Comparison of ENCODE assay signal across 14 cellular contexts in genomic region chr16:70254095-70254964, GRCh38. TPM values are rescaled to one million over a fixed set of nuclear protein-coding genes. Genes with fewer than 3 reads are reported as not detected.
DNase-seq lines count a peak whose midpoint lies in the region; TF ChIP-seq lines count a peak whose summit lies in the region.
"Had no signal": no experiment of that assay in that cellular context is flagged by ENCODE, and none has a peak within 500 bp of the region (broad histone marks: within the 10 kb centered on the region; RNA-seq: fewer than 3 reads in every experiment).

No MANE protein-coding gene starts in this region.

- peak overlapping the region in 7 of 8 donors; percentile 23 to 83 (median 43) for H3K27ac Mint-ChIP-seq in CD8-positive, alpha-beta memory T cell
- H3K27ac Mint-ChIP-seq in glutamatergic neuron (ENCODE audit: unreplicated experiment) (no peak overlapping the region), mesothelial cell of epicardium (no peak overlapping the region)

- peak overlapping the region in 2 of 7 donors; percentile 40 to 41 for H3K4me3 Mint-ChIP-seq in CD8-positive, alpha-beta memory T cell
- H3K4me3 Mint-ChIP-seq in glutamatergic neuron (ENCODE audit: unreplicated experiment) (no peak overlapping the region), mesothelial cell of epicardium (no peak overlapping the region)

- peaks cover 40% of the 10 kb centered on the region for H3K36me3 ChIP-seq in CD8-positive, alpha-beta memory T cell (ENCODE audit: insufficient read depth, low read length)
- H3K36me3 ChIP-seq in PC-9 (ENCODE audit: low read depth) (peaks cover 30% of the 10 kb centered on the region), Karpas-422 (ENCODE audit: insufficient read depth, low read length) (peaks cover 26% of the 10 kb centered on the region), esophagus squamous epithelium (peaks cover 29 to 82% (median 49%) of the 10 kb centered on the region in 3 donors)

- DNase-seq in ACHN, result peak; percentile 23
- DNase-seq in CD8-positive, alpha-beta memory T cell, result no peak
- no peak for DNase-seq in PC-9
- no peak for DNase-seq in glutamatergic neuron
- DNase-seq in nucleus accumbens (lab: John Stamatoyannopoulos, UW), result no peak
- DNase-seq in mesothelial cell of epicardium (ENCODE audit: low spot score in 2 of 2, unreplicated experiment in 2 of 2), result no peak
- DNase-seq in Karpas-422, result no peak
- no peak for DNase-seq in esophagus squamous epithelium (lab: John Stamatoyannopoulos, UW)
- DNase-seq: NK-92 treated with Interleukin-12 subunit alpha and Interleukin-12 subunit beta, amount 100 ng/mL, for 24 hours had no signal

- no peaks in the 10 kb centered on the region for H3K9me3 ChIP-seq in CD8-positive, alpha-beta memory T cell (ENCODE audit: low read length)
- H3K9me3 ChIP-seq in PC-9 (ENCODE audit: insufficient read depth, low read depth) (no peaks in the 10 kb centered on the region), Karpas-422 (ENCODE audit: low read length) (no peaks in the 10 kb centered on the region), esophagus squamous epithelium (no peaks in the 10 kb centered on the region)
- H3K9me3 ChIP-seq: BLaER1 treated with 17β-estradiol and CSF1 and Interleukin-3, amounts not matched to agents 10 nM and 100 nM; heart right ventricle; psoas muscle; suprapubic skin had no signal

- no peaks in the 10 kb centered on the region for H3K9me3 Mint-ChIP-seq in CD8-positive, alpha-beta memory T cell
- peaks cover 13% of the 10 kb centered on the region for H3K9me3 Mint-ChIP-seq in glutamatergic neuron (ENCODE audit: unreplicated experiment)
- H3K9me3 Mint-ChIP-seq in mesothelial cell of epicardium, result no peaks in the 10 kb centered on the region

- H3K27me3 ChIP-seq in CD8-positive, alpha-beta memory T cell (ENCODE audit: insufficient read depth, low read length, poor library complexity, severe bottlenecking), result no peaks in the 10 kb centered on the region
- H3K27me3 ChIP-seq in PC-9 (ENCODE audit: insufficient read depth, low read depth), result no peaks in the 10 kb centered on the region
- no peaks in the 10 kb centered on the region for H3K27me3 ChIP-seq in Karpas-422 (ENCODE audit: low read length)
- no peaks in the 10 kb centered on the region for H3K27me3 ChIP-seq in esophagus squamous epithelium
- H3K27me3 ChIP-seq: BLaER1 treated with 17β-estradiol and CSF1 and Interleukin-3, amounts not matched to agents 10 nM and 100 nM; heart right ventricle; SJSA1; suprapubic skin had no signal

- WGBS in esophagus squamous epithelium, 2 donors, result 85 to 93% methylated on average over 4 to 5 of the region's 10 CpGs

- H3K4me1 ChIP-seq in CD8-positive, alpha-beta memory T cell (ENCODE audit: insufficient read depth, low read length), result peaks cover 17% of the 10 kb centered on the region
- H3K4me1 ChIP-seq in PC-9 (replicated peaks; ENCODE audit: insufficient read depth) (peaks cover 10% of the 10 kb centered on the region), Karpas-422 (ENCODE audit: low read length) (peaks cover 9% of the 10 kb centered on the region), esophagus squamous epithelium (peaks cover 11 to 22% (median 14%) of the 10 kb centered on the region in 3 donors)

- H3K27ac ChIP-seq in CD8-positive, alpha-beta memory T cell (ENCODE audit: low read depth, low read length), result no peak overlapping the region
- H3K27ac ChIP-seq in PC-9, result no peak overlapping the region
- no peak overlapping the region for H3K27ac ChIP-seq in Karpas-422 (ENCODE audit: low read length)
- no peak overlapping the region for H3K27ac ChIP-seq in esophagus squamous epithelium
- H3K27ac ChIP-seq: BLaER1 treated with 17β-estradiol and CSF1 and Interleukin-3, amounts not matched to agents 10 nM and 100 nM; heart right ventricle; psoas muscle; SJSA1; suprapubic skin had no signal

- intact Hi-C loops in PC-9 (cut with micrococcal nuclease; ENCODE audit: unreplicated experiment), result no loop called here
- intact Hi-C loops in esophagus squamous epithelium (cut with DNase I), result no loop called here

- no peaks in the 10 kb centered on the region for H3K27me3 Mint-ChIP-seq in CD8-positive, alpha-beta memory T cell
- H3K27me3 Mint-ChIP-seq in glutamatergic neuron (ENCODE audit: unreplicated experiment) (peaks cover 5% of the 10 kb centered on the region), mesothelial cell of epicardium (ENCODE audit: low read depth) (no peaks in the 10 kb centered on the region)

- H4K20me1 ChIP-seq in PC-9 (ENCODE audit: insufficient read depth), result peaks cover 65% of the 10 kb centered on the region
- 0 out of 2 replicates have a peak, but pooled peaks cover 3% of the 10 kb centered on the region for H4K20me1 ChIP-seq in Karpas-422 (ENCODE audit: insufficient read depth, low read depth, low read length)

- H3K9me2 ChIP-seq in PC-9 (ENCODE audit: insufficient read depth), result no peaks in the 10 kb centered on the region
- no peaks in the 10 kb centered on the region for H3K9me2 ChIP-seq in Karpas-422 (replicated peaks; ENCODE audit: insufficient read depth, low read length)

- BruUV-seq in PC-9 (replicated peaks; lab: Mats Ljungman, UMichigan), result no TSS peak

- TF ChIP-seq CTCF in PC-9 (conservative IDR thresholded peaks at IDR 0.05), result peak; percentile 45; the same call in 1 of the 2 replicates
- TF ChIP-seq CTCF in glutamatergic neuron (IDR thresholded peaks at IDR 0.05; ENCODE audit: partially characterized antibody, unreplicated experiment), result peak; percentile 35
- no peak for TF ChIP-seq CTCF in mesothelial cell of epicardium (IDR thresholded peaks at IDR 0.05; ENCODE audit: unreplicated experiment)
- peak in 1 of 6 experiments; percentile 2 for TF ChIP-seq CTCF in esophagus squamous epithelium (IDR thresholded peaks at IDR 0.05)

- CTCF ChIA-PET in CD8-positive, alpha-beta memory T cell (lab: Charles Lee), result interaction anchor here (0.9 to 2.3 kb wide), 2 partner anchors 13 to 35 kb away, joined by 3 to 6 read pairs; partner anchors contain the start of gene AARS1
- CTCF ChIA-PET in PC-9 (lab: Charles Lee), result no interaction called here

- no peak overlapping the region for H3K4me3 ChIP-seq in CD8-positive, alpha-beta memory T cell (ENCODE audit: low read length)
- H3K4me3 ChIP-seq in PC-9 (no peak overlapping the region), Karpas-422 (ENCODE audit: low read length) (no peak overlapping the region), esophagus squamous epithelium (no peak overlapping the region)
- H3K4me3 ChIP-seq: BLaER1 treated with 17β-estradiol and CSF1 and Interleukin-3, amounts not matched to agents 10 nM and 100 nM; heart right ventricle; psoas muscle; SJSA1; suprapubic skin had no signal

- TF ChIP-seq POLR2A in esophagus squamous epithelium (IDR thresholded peaks at IDR 0.05), result no peak

- POLR2A ChIA-PET in CD8-positive, alpha-beta memory T cell (lab: Charles Lee), result interaction anchor here (1.0 kb wide), 1 partner anchor 35 kb away, joined by 4 read pairs; the partner anchor contains the start of gene AARS1
- POLR2A ChIA-PET in PC-9 (lab: Charles Lee; ENCODE audit: unreplicated experiment), result no interaction called here

- H3K4me2 ChIP-seq in PC-9 (no peak overlapping the region), Karpas-422 (ENCODE audit: low read depth, low read length, poor library complexity, severe bottlenecking) (no peak overlapping the region)
- H3K4me2 ChIP-seq: BLaER1 treated with 17β-estradiol and CSF1 and Interleukin-3, amounts not matched to agents 10 nM and 100 nM had no signal

- H3K9ac ChIP-seq in Karpas-422 (ENCODE audit: low read length), result no peak overlapping the region

- H3F3A ChIP-seq in PC-9 (ENCODE audit: insufficient read depth, low read depth), result peaks cover 48% of the 10 kb centered on the region

- H2AFZ ChIP-seq in PC-9 (no peak overlapping the region), Karpas-422 (ENCODE audit: low read length) (no peak overlapping the region)

- H3K79me2 ChIP-seq in PC-9 (ENCODE audit: low read depth), result peaks cover 17% of the 10 kb centered on the region
- peaks cover 21% of the 10 kb centered on the region for H3K79me2 ChIP-seq in Karpas-422 (ENCODE audit: low read length)

- peaks cover 11 to 17% (median 14%) of the 10 kb centered on the region in 3 donors for H3K4me1 Mint-ChIP-seq in CD8-positive, alpha-beta memory T cell
- H3K4me1 Mint-ChIP-seq in glutamatergic neuron (ENCODE audit: low read depth, unreplicated experiment), result peaks cover 2% of the 10 kb centered on the region
- H3K4me1 Mint-ChIP-seq in mesothelial cell of epicardium, result peaks cover 7% of the 10 kb centered on the region

- peaks cover 7 to 72% (median 16%) of the 10 kb centered on the region in 3 donors for H3K36me3 Mint-ChIP-seq in CD8-positive, alpha-beta memory T cell
- H3K36me3 Mint-ChIP-seq in glutamatergic neuron (ENCODE audit: unreplicated experiment) (no peaks in the 10 kb centered on the region), mesothelial cell of epicardium (peaks cover 29% of the 10 kb centered on the region)

- in situ Hi-C loops in ACHN (cut with HindIII; ENCODE audit: low pct_ligation_motif_present, low pct_unique_long_range_greater_than_20kb, low sequenced_read_pairs), result no loop called here

RNA-seq across cellular contexts. Expression of gene EXOSC6, which starts 2.6 kb away (rescaled TPM):
- total RNA-seq in CD8-positive, alpha-beta memory T cell, result 10 to 100 TPM; 43.1 to 44.5 TPM
- polyA plus RNA-seq in CD8-positive, alpha-beta memory T cell, result 14.3 TPM
- total RNA-seq in PC-9 (2021), result 16.5 and 17.8 TPM in 2 replicates
- 62.8 TPM for total RNA-seq in glutamatergic neuron (ENCODE audit: unreplicated experiment)
- total RNA-seq in mesothelial cell of epicardium, result 27.9 to 28.5 TPM (median 28.4 TPM) in 3 replicates
- 29.0 and 31.5 TPM in 2 replicates for total RNA-seq in Karpas-422 (2014; rRNA removed; shearing (Covaris generic); ENCODE audit: low replicate concordance)
- total RNA-seq in esophagus squamous epithelium, result 10 to 100 TPM; 11.4 to 26.1 (median 16.3) TPM

RNA-seq across cellular contexts. Expression of gene AARS1, which starts 35.0 kb away (rescaled TPM):
- total RNA-seq in CD8-positive, alpha-beta memory T cell, result 100 to 1,000 TPM; 135 to 136 TPM
- 38.6 TPM for polyA plus RNA-seq in CD8-positive, alpha-beta memory T cell
- total RNA-seq in PC-9 (2021), result 142 and 180 TPM in 2 replicates
- 179 TPM for total RNA-seq in glutamatergic neuron (ENCODE audit: unreplicated experiment)
- 81.5 to 90.2 TPM (median 81.8 TPM) in 3 replicates for total RNA-seq in mesothelial cell of epicardium
- 118 and 230 TPM in 2 replicates for total RNA-seq in Karpas-422 (2014; rRNA removed; shearing (Covaris generic); ENCODE audit: low replicate concordance)
- total RNA-seq in esophagus squamous epithelium, result 10 to 100 TPM; 30.3 to 50.6 (median 43.4) TPM

RNA-seq across cellular contexts. Expression of gene DDX19B, which starts 44.7 kb away (rescaled TPM):
- 10 to 100 TPM; 36.0 to 38.8 TPM for total RNA-seq in CD8-positive, alpha-beta memory T cell
- 52.9 TPM for polyA plus RNA-seq in CD8-positive, alpha-beta memory T cell
- total RNA-seq in PC-9 (2021) (40.1 and 42.1 TPM in 2 replicates), glutamatergic neuron (ENCODE audit: unreplicated experiment) (50.4 TPM), mesothelial cell of epicardium (29.7 to 31.2 TPM (median 30.9 TPM) in 3 replicates), esophagus squamous epithelium (10 to 100 TPM; 15.5 to 35.3 (median 24.3) TPM)
- total RNA-seq in Karpas-422 (2014; rRNA removed; shearing (Covaris generic); ENCODE audit: low replicate concordance), result 63.7 and 73.9 TPM in 2 replicates

Comparison
In these comparisons a context has a peak if more than half of its experiments do, and no peak if none do; other contexts are left out.
1. H3K27ac Mint-ChIP-seq: peak in CD8-positive, alpha-beta memory T cell (7 of 8); none in glutamatergic neuron (single experiment) and mesothelial cell of epicardium (single experiment).